Comparison of ENCODE assay signal across 9 cellular contexts in genomic region chr7:17937506-17938115, GRCh38. TPM values are rescaled to one million over a fixed set of nuclear protein-coding genes. Genes with fewer than 3 reads are reported as not detected.
DNase-seq lines count a peak whose midpoint lies in the region; ATAC-seq and TF ChIP-seq lines count a peak whose summit lies in the region.
"Had no signal": no experiment of that assay in that cellular context is flagged by ENCODE, and none has a peak within 500 bp of the region (broad histone marks: within the 10 kb centered on the region; RNA-seq: fewer than 3 reads in every experiment).

No MANE protein-coding gene starts in this region.

- H3K4me3 Mint-ChIP-seq in activated CD4-positive, alpha-beta T cell treated with anti-CD3 and anti-CD28 coated beads for 36 hours = peak overlapping the region; percentile 89
- peak overlapping the region; percentile 6 for H3K4me3 Mint-ChIP-seq in dendritic cell treated with granulocyte-macrophage colony-stimulating factor and Interleukin-4, amounts not matched to agents 40 ng/mL and 50 ng/mL, for 4 days

- CTCF ChIA-PET in activated CD4-positive, alpha-beta T cell treated with anti-CD3 and anti-CD28 coated beads for 36 hours (lab: Charles Lee) = interaction anchor here (0.7 to 1.7 kb wide), 4 partner anchors 10 to 1142 kb away, joined by 3 to 7 read pairs (median 4); no protein-coding TSS in a partner anchor

- peaks cover 10% of the 10 kb centered on the region for H3K36me3 Mint-ChIP-seq in activated CD4-positive, alpha-beta T cell treated with anti-CD3 and anti-CD28 coated beads for 36 hours (ENCODE audit: low read depth)
- peaks cover 24% of the 10 kb centered on the region for H3K36me3 Mint-ChIP-seq in dendritic cell treated with granulocyte-macrophage colony-stimulating factor and Interleukin-4, amounts not matched to agents 40 ng/mL and 50 ng/mL, for 4 days (ENCODE audit: low read depth)

- H3K4me3 ChIP-seq in MM.1S (ENCODE audit: low read length) (no peak overlapping the region), psoas muscle (peak overlapping the region; percentile 97)

- peak; percentile 62 for ATAC-seq in activated CD4-positive, alpha-beta T cell treated with anti-CD3 and anti-CD28 coated beads for 36 hours
- no peak for ATAC-seq in psoas muscle
- ATAC-seq: left ventricle myocardium superior had no signal

- POLR2A ChIA-PET in activated CD4-positive, alpha-beta T cell treated with anti-CD3 and anti-CD28 coated beads for 36 hours (lab: Charles Lee) = interaction anchor here (0.7 kb wide), 1 partner anchor 103 kb away, joined by 4 read pairs; no protein-coding TSS in a partner anchor

- peak overlapping the region; percentile 84; the same call in 1 of the 2 replicates for H3K4me2 ChIP-seq in MM.1S (ENCODE audit: low read depth, low read length)

- no peak overlapping the region for H3K9ac ChIP-seq in MM.1S (ENCODE audit: low read length)

- H3K27ac ChIP-seq in MM.1S (ENCODE audit: low read length) (no peak overlapping the region), psoas muscle (peak overlapping the region; percentile 99)

- H3K9me2 ChIP-seq in MM.1S (replicated peaks; ENCODE audit: insufficient read depth, low read length) = no peaks in the 10 kb centered on the region

- TF ChIP-seq CTCF in MM.1S (IDR thresholded peaks at IDR 0.05; ENCODE audit: low read length) (no peak), psoas muscle (IDR thresholded peaks at IDR 0.05) (no peak)

- 68 to 100% (median 74%) methylated on average over 1 to 2 of the region's 2 CpGs for WGBS in psoas muscle, 3 donors

- H3K9me3 ChIP-seq in MM.1S (replicated peaks; ENCODE audit: insufficient read depth, low read length) = no peaks in the 10 kb centered on the region
- H3K9me3 ChIP-seq in psoas muscle = no peaks in the 10 kb centered on the region

- H3K27me3 Mint-ChIP-seq in activated CD4-positive, alpha-beta T cell treated with anti-CD3 and anti-CD28 coated beads for 36 hours = no peaks in the 10 kb centered on the region
- H3K27me3 Mint-ChIP-seq in dendritic cell treated with granulocyte-macrophage colony-stimulating factor and Interleukin-4, amounts not matched to agents 40 ng/mL and 50 ng/mL, for 4 days = no peaks in the 10 kb centered on the region

- H3K4me1 Mint-ChIP-seq in activated CD4-positive, alpha-beta T cell treated with anti-CD3 and anti-CD28 coated beads for 36 hours = peaks cover 70% of the 10 kb centered on the region
- H3K4me1 Mint-ChIP-seq in dendritic cell treated with granulocyte-macrophage colony-stimulating factor and Interleukin-4, amounts not matched to agents 40 ng/mL and 50 ng/mL, for 4 days (ENCODE audit: low read depth) = peaks cover 43% of the 10 kb centered on the region

- H3K4me1 ChIP-seq in MM.1S (ENCODE audit: low read length) (peaks cover 14% of the 10 kb centered on the region; the same call in 1 of the 2 replicates), psoas muscle (peaks cover 63% of the 10 kb centered on the region)

- intact Hi-C loops in activated CD4-positive, alpha-beta T cell treated with anti-CD3 and anti-CD28 coated beads for 36 hours (cut with DNase I, micrococcal nuclease) = loop anchor here (5.0 to 10.0 kb wide), 3 partner anchors 65 to 1290 kb away; partner anchors contain the start of genes ANKMY2 (in 1 of the 2) and BZW2 (in 1 of the 2)
- intact Hi-C loops in dendritic cell treated with granulocyte-macrophage colony-stimulating factor and Interleukin-4, amounts not matched to agents 40 ng/mL and 50 ng/mL, for 4 days (cut with micrococcal nuclease) = no loop called here
- intact Hi-C loops in psoas muscle (cut with DNase I) = no loop called here

- no peaks in the 10 kb centered on the region for H3K36me3 ChIP-seq in MM.1S (replicated peaks; ENCODE audit: insufficient read depth, low read length)
- no peaks in the 10 kb centered on the region for H3K36me3 ChIP-seq in psoas muscle (ENCODE audit: insufficient read depth in 1 of 2, low read depth in 1 of 2)

- H3K79me2 ChIP-seq in MM.1S (ENCODE audit: low read length) = peaks cover 74% of the 10 kb centered on the region

- H4K20me1 ChIP-seq in MM.1S (ENCODE audit: insufficient read depth, low read length) = 0 out of 2 replicates have a peak, but pooled peaks cover 4% of the 10 kb centered on the region

- H3K9me3 Mint-ChIP-seq in activated CD4-positive, alpha-beta T cell treated with anti-CD3 and anti-CD28 coated beads for 36 hours (ENCODE audit: low read depth) = no peaks in the 10 kb centered on the region
- H3K9me3 Mint-ChIP-seq in dendritic cell treated with granulocyte-macrophage colony-stimulating factor and Interleukin-4, amounts not matched to agents 40 ng/mL and 50 ng/mL, for 4 days = no peaks in the 10 kb centered on the region

- no peak for DNase-seq in activated CD4-positive, alpha-beta T cell treated with anti-CD3 and anti-CD28 coated beads for 36 hours
- DNase-seq in activated CD4-positive, alpha-beta T cell treated with anti-CD3 and anti-CD28 coated beads, Interleukin-2, amount 50 U/mL, for 1 hour = no peak
- DNase-seq in MM.1S = no peak
- no peak for DNase-seq in psoas muscle
- DNase-seq in globus pallidus (ENCODE audit: low spot score) = no peak
- DNase-seq in C1 segment of cervical spinal cord (lab: John Stamatoyannopoulos, UW) = no peak
- no peak for DNase-seq in Kasumi-1 (lab: John Stamatoyannopoulos, UW)
- DNase-seq: left ventricle myocardium superior had no signal

- no peaks in the 10 kb centered on the region for H3K27me3 ChIP-seq in MM.1S (replicated peaks; ENCODE audit: insufficient read depth, low read length)
- H3K27me3 ChIP-seq in psoas muscle (ENCODE audit: insufficient read depth in 3 of 3, low read length in 2 of 3) = no peaks in the 10 kb centered on the region

- H3K27ac Mint-ChIP-seq in activated CD4-positive, alpha-beta T cell treated with anti-CD3 and anti-CD28 coated beads for 36 hours = no peak overlapping the region
- peak overlapping the region; percentile 43 for H3K27ac Mint-ChIP-seq in dendritic cell treated with granulocyte-macrophage colony-stimulating factor and Interleukin-4, amounts not matched to agents 40 ng/mL and 50 ng/mL, for 4 days

- H2AFZ ChIP-seq in MM.1S (ENCODE audit: low read length) = no peak overlapping the region

- peaks cover 10% of the 10 kb centered on the region; the same call in 1 of the 2 replicates for H3F3A ChIP-seq in MM.1S (ENCODE audit: insufficient read depth, low read length)

RNA-seq across cellular contexts. Expression of gene SNX13, which starts 2.7 kb away (rescaled TPM):
- total RNA-seq in activated CD4-positive, alpha-beta T cell treated with anti-CD3 and anti-CD28 coated beads for 36 hours = 10 to 100 TPM; 23.9 to 25.5 TPM
- 10 to 100 TPM; 37.5 to 59.2 (median 44.7) TPM for total RNA-seq in psoas muscle
- polyA plus RNA-seq in psoas muscle = 10 to 100 TPM in 2 of 3 donors, 1 to 10 TPM in 1; 8.0 to 29.4 (median 13.9) TPM

Comparison
In these comparisons a context has a peak if more than half of its experiments do, and no peak if none do; other contexts are left out.
1. intact Hi-C loops: an anchor here in activated CD4-positive, alpha-beta T cell treated with anti-CD3 and anti-CD28 coated beads for 36 hours (5.0 to 10.0 kb wide); none called in dendritic cell treated with granulocyte-macrophage colony-stimulating factor and Interleukin-4, amounts not matched to agents 40 ng/mL and 50 ng/mL, for 4 days and psoas muscle.